ENCODE assay signal across 15 cellular contexts in the genomic region with DNA sequence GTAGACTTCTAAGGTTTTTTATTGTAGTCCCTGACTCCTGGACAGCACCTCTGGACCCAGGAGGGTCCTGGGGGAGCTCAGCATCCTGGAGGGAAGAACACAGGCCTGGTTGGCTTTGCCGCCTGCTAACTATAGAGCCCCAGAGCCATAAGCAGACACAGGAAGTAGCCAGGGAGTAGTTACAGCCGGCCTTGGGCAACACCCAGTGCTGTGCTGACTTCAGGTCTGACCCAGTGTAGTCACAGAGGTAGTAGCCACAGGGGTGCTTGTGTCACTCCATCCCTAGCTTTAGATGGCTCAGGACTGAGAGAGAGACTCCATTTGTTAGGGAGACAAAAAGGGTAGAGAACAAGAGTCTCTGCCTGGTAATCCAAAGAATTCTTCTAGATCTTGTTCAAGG. TPM values are rescaled to one million over a fixed set of nuclear protein-coding genes. Genes with fewer than 3 reads are reported as not detected.
DNase-seq lines count a peak whose midpoint lies in the region; ATAC-seq, FAIRE-seq and TF ChIP-seq lines count a peak whose summit lies in the region.
"Had no signal": no experiment of that assay in that cellular context is flagged by ENCODE, and none has a peak within 500 bp of the region (broad histone marks: within the 10 kb centered on the region; RNA-seq: fewer than 3 reads in every experiment).

No MANE protein-coding gene starts in this region.

- intact Hi-C loops in activated CD4-positive, alpha-beta memory T cell treated with anti-CD3 and anti-CD28 coated beads for 36 hours (cut with micrococcal nuclease) = no loop called here
- intact Hi-C loops in kidney (cut with DNase I) = no loop called here
- intact Hi-C loops in lower lobe of right lung (cut with DNase I) = no loop called here

- no peaks in the 10 kb centered on the region for H3K27me3 Mint-ChIP-seq in activated CD4-positive, alpha-beta memory T cell treated with anti-CD3 and anti-CD28 coated beads for 36 hours

- FAIRE-seq in GM12891 (lab: Jason Lieb, UNC) (peak; percentile 92), kidney (lab: Jason Lieb, UNC) (no peak)

- no peak overlapping the region for H3K4me3 Mint-ChIP-seq in activated CD4-positive, alpha-beta memory T cell treated with anti-CD3 and anti-CD28 coated beads for 36 hours
- H3K4me3 Mint-ChIP-seq: brain had no signal

- H3K36me3 ChIP-seq in kidney (ENCODE audit: control insufficient read depth in 1 of 2, insufficient read depth in 2 of 2, low read length in 2 of 2) (no peaks in the 10 kb centered on the region), lower lobe of right lung (no peaks in the 10 kb centered on the region)
- H3K36me3 ChIP-seq: BLaER1, MG63 had no signal

- H3K27ac Mint-ChIP-seq in activated CD4-positive, alpha-beta memory T cell treated with anti-CD3 and anti-CD28 coated beads for 36 hours = peak overlapping the region; percentile 47
- H3K27ac Mint-ChIP-seq: brain had no signal

- DNase-seq in GM12891 (ENCODE audit: insufficient read length, low spot score) (no peak), kidney (no peak), NCI-H146 (lab: John Stamatoyannopoulos, UW) (no peak), lower lobe of right lung (no peak)
- DNase-seq in activated CD4-positive, alpha-beta memory T cell treated with anti-CD3 and anti-CD28 coated beads for 36 hours = no peak
- DNase-seq: activated CD4-positive, CD25-positive, alpha-beta regulatory T cell treated with anti-CD3 and anti-CD28 coated beads, Interleukin-2, amount 50 U/mL, for 72 hours; activated gamma-delta T cell; MG63; nucleus accumbens had no signal

- peaks cover 10% of the 10 kb centered on the region for H3K9me3 Mint-ChIP-seq in activated CD4-positive, alpha-beta memory T cell treated with anti-CD3 and anti-CD28 coated beads for 36 hours

- TF ChIP-seq CTCF in kidney (IDR thresholded peaks at IDR 0.05; ENCODE audit: borderline replicate concordance, extremely low read depth, insufficient read depth) (no peak), lower lobe of right lung (IDR thresholded peaks at IDR 0.05) (no peak)

- peaks cover 26% of the 10 kb centered on the region for H3K36me3 Mint-ChIP-seq in activated CD4-positive, alpha-beta memory T cell treated with anti-CD3 and anti-CD28 coated beads for 36 hours
- H3K36me3 Mint-ChIP-seq: brain had no signal

- H3K9me3 ChIP-seq in kidney (ENCODE audit: control insufficient read depth in 1 of 2, low read length in 2 of 2) (no peaks in the 10 kb centered on the region), lower lobe of right lung (no peaks in the 10 kb centered on the region)
- H3K9me3 ChIP-seq: BLaER1 had no signal

- H3K4me1 ChIP-seq in kidney (ENCODE audit: control insufficient read depth in 1 of 2, insufficient read depth in 1 of 2, low read depth in 1 of 2, low read length in 2 of 2) (no peaks in the 10 kb centered on the region), lower lobe of right lung (no peaks in the 10 kb centered on the region)

- no peak overlapping the region for H3K9ac ChIP-seq in kidney (ENCODE audit: low read length in 2 of 2)
- H3K9ac ChIP-seq: BLaER1 had no signal

- POLR2A ChIA-PET in activated CD4-positive, alpha-beta memory T cell treated with anti-CD3 and anti-CD28 coated beads for 36 hours (lab: Charles Lee) = interaction anchor here (0.8 kb wide), 1 partner anchor 9 kb away, joined by 3 read pairs; no protein-coding TSS in a partner anchor

- peaks cover 78% of the 10 kb centered on the region for H3K4me1 Mint-ChIP-seq in activated CD4-positive, alpha-beta memory T cell treated with anti-CD3 and anti-CD28 coated beads for 36 hours (ENCODE audit: low read depth)
- H3K4me1 Mint-ChIP-seq: brain had no signal

- ATAC-seq in GM19043 (IDR thresholded peaks at IDR 0.05; ENCODE audit: low read depth, unreplicated experiment) (peak; percentile 22), HG02759 (IDR thresholded peaks at IDR 0.05; ENCODE audit: unreplicated experiment) (peak; percentile 23), lower lobe of right lung (no peak), HG02981 (IDR thresholded peaks at IDR 0.05; ENCODE audit: unreplicated experiment) (no peak)

- CTCF ChIA-PET in activated CD4-positive, alpha-beta memory T cell treated with anti-CD3 and anti-CD28 coated beads for 36 hours (lab: Charles Lee) = interaction anchor here (1.1 to 2.2 kb wide), 3 partner anchors 30 to 285 kb away, joined by 3 to 7 read pairs (median 5); a partner anchor contains a TSS

- H3K27ac ChIP-seq in kidney (ENCODE audit: low read depth in 2 of 2, low read length in 2 of 2) (no peak overlapping the region), lower lobe of right lung (no peak overlapping the region)
- H3K27ac ChIP-seq: BLaER1 had no signal

- H3K4me3 ChIP-seq in kidney (ENCODE audit: low read length in 2 of 2) (no peak overlapping the region), lower lobe of right lung (no peak overlapping the region)
- H3K4me3 ChIP-seq: BLaER1, MG63 had no signal

- H3K27me3 ChIP-seq in lower lobe of right lung (ENCODE audit: low read depth) = no peaks in the 10 kb centered on the region
- H3K27me3 ChIP-seq: BLaER1, MG63 had no signal

- no peak for TF ChIP-seq POLR2A in GM12891 (IDR thresholded peaks at IDR 0.05; ENCODE audit: low read depth, low read length)

TF ChIP-seq in GM12891, 5 proteins besides CTCF, POLR2A, EP300 and RAD21:
- TF ChIP-seq POLR2AphosphoS5 (IDR thresholded peaks at IDR 0.05; ENCODE audit: low read depth, low read length) (no peak), TAF1 (IDR thresholded peaks at IDR 0.05; ENCODE audit: low read depth, low read length) (no peak), PAX5 (IDR thresholded peaks at IDR 0.05; ENCODE audit: insufficient read depth, low read length, severe bottlenecking) (no peak), POU2F2 (IDR thresholded peaks at IDR 0.05; ENCODE audit: low read depth, low read length) (no peak), SPI1 (IDR thresholded peaks at IDR 0.05; ENCODE audit: low read depth, low read length) (no peak)

RNA-seq across cellular contexts. Expression of a gene that starts 21.9 kb away (rescaled TPM):
- polyA plus RNA-seq in GM12891 (2012; ENCODE audit: low read depth, missing spikeins) = 59.0 TPM
- 10 to 100 TPM; 42.1 to 43.2 TPM for total RNA-seq in activated CD4-positive, alpha-beta memory T cell treated with anti-CD3 and anti-CD28 coated beads for 36 hours
- total RNA-seq in kidney (3.1 TPM), lower lobe of right lung (5.1 TPM)
- polyA plus RNA-seq in kidney (ENCODE audit: insufficient read depth, low read depth, low replicate concordance) = 0.56 TPM
- total RNA-seq: HT-29 had no signal

Comparison
In these comparisons a context has a peak if more than half of its experiments do, and no peak if none do; other contexts are left out.
1. ATAC-seq: peak in GM19043 (single experiment) and HG02759 (single experiment); none in lower lobe of right lung (0 of 2) and HG02981 (single experiment).